1 cellular context compared by ENCODE assay signal in genomic region chr10:45452743-45453452, GRCh38.
TF ChIP-seq lines count a peak whose summit lies in the region.

No MANE protein-coding gene starts in this region.

TF ChIP-seq in HCT116, 20 proteins besides CTCF, POLR2A, EP300 and RAD21 (continued from another document):
- no peak for TF ChIP-seq ZFX (IDR thresholded peaks at IDR 0.05)
- TF ChIP-seq ELF1 (IDR thresholded peaks at IDR 0.05; ENCODE audit: borderline replicate concordance, low read depth) = no peak
- TF ChIP-seq EZH2phosphoT487 (IDR thresholded peaks at IDR 0.05; ENCODE audit: borderline replicate concordance) = no peak
- TF ChIP-seq, protein P1, sequence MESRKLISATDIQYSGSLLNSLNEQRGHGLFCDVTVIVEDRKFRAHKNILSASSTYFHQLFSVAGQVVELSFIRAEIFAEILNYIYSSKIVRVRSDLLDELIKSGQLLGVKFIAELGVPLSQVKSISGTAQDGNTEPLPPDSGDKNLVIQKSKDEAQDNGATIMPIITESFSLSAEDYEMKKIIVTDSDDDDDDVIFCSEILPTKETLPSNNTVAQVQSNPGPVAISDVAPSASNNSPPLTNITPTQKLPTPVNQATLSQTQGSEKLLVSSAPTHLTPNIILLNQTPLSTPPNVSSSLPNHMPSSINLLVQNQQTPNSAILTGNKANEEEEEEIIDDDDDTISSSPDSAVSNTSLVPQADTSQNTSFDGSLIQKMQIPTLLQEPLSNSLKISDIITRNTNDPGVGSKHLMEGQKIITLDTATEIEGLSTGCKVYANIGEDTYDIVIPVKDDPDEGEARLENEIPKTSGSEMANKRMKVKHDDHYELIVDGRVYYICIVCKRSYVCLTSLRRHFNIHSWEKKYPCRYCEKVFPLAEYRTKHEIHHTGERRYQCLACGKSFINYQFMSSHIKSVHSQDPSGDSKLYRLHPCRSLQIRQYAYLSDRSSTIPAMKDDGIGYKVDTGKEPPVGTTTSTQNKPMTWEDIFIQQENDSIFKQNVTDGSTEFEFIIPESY (IDR thresholded peaks at IDR 0.05; ENCODE audit: extremely low read depth, insufficient replicate concordance, low read length) = no peak
- TF ChIP-seq SRF (IDR thresholded peaks at IDR 0.05; ENCODE audit: low read depth) = no peak
- TF ChIP-seq POLR2AphosphoS5 (IDR thresholded peaks at IDR 0.05; ENCODE audit: low read depth, low read length) = no peak
- TF ChIP-seq EZH2 (IDR thresholded peaks at IDR 0.05) = no peak
- TF ChIP-seq REST (IDR thresholded peaks at IDR 0.05; ENCODE audit: low read depth) = no peak
TF ChIP-seq in HCT116: peak in this region for 0.
